8 cellular contexts compared by ENCODE assay signal in genomic region chr5:170216262-170216864, GRCh38. TPM values are rescaled to one million over a fixed set of nuclear protein-coding genes. Genes with fewer than 3 reads are reported as not detected.
DNase-seq lines count a peak whose midpoint lies in the region; ATAC-seq and TF ChIP-seq lines count a peak whose summit lies in the region.

No MANE protein-coding gene starts in this region.

- H3K4me3 Mint-ChIP-seq in activated CD4-positive, alpha-beta memory T cell treated with anti-CD3 and anti-CD28 coated beads for 36 hours = no peak overlapping the region

- TF ChIP-seq EP300 in stomach (IDR thresholded peaks at IDR 0.05) = no peak

- H3K4me1 ChIP-seq in stomach = no peaks in the 10 kb centered on the region

- POLR2A ChIA-PET in activated CD4-positive, alpha-beta memory T cell treated with anti-CD3 and anti-CD28 coated beads for 36 hours (lab: Charles Lee) = no interaction called here

- no peaks in the 10 kb centered on the region for H3K9me3 ChIP-seq in stomach

- H3K27ac Mint-ChIP-seq in activated CD4-positive, alpha-beta memory T cell treated with anti-CD3 and anti-CD28 coated beads for 36 hours = no peak overlapping the region

- no peaks in the 10 kb centered on the region for H3K4me1 Mint-ChIP-seq in activated CD4-positive, alpha-beta memory T cell treated with anti-CD3 and anti-CD28 coated beads for 36 hours (ENCODE audit: low read depth)

- ATAC-seq in GM18498 (IDR thresholded peaks at IDR 0.05; ENCODE audit: unreplicated experiment) = no peak
- ATAC-seq in GM21526 (IDR thresholded peaks at IDR 0.05; ENCODE audit: low FRiP score, unreplicated experiment) = no peak

- peaks cover 2% of the 10 kb centered on the region for H3K27me3 Mint-ChIP-seq in activated CD4-positive, alpha-beta memory T cell treated with anti-CD3 and anti-CD28 coated beads for 36 hours

- peak; percentile 51 for TF ChIP-seq CTCF in fibroblast of the aortic adventitia (IDR thresholded peaks at IDR 0.05; ENCODE audit: insufficient read depth, low read length)
- TF ChIP-seq CTCF in stomach (IDR thresholded peaks at IDR 0.05) = peak in 4 of 7 experiments; percentile 8 to 29 (median 22)

- H3K4me3 ChIP-seq in fibroblast of the aortic adventitia (ENCODE audit: low read depth, low read length) = no peak overlapping the region
- H3K4me3 ChIP-seq in stomach = no peak overlapping the region

- no peaks in the 10 kb centered on the region for H3K9me3 Mint-ChIP-seq in activated CD4-positive, alpha-beta memory T cell treated with anti-CD3 and anti-CD28 coated beads for 36 hours

- CTCF ChIA-PET in activated CD4-positive, alpha-beta memory T cell treated with anti-CD3 and anti-CD28 coated beads for 36 hours (lab: Charles Lee) = interaction anchor here (1.0 to 2.5 kb wide), 7 partner anchors 32 to 219 kb away, joined by 3 to 11 read pairs (median 4); no protein-coding TSS in a partner anchor

- no peak for TF ChIP-seq POLR2A in stomach (IDR thresholded peaks at IDR 0.05)

- DNase-seq in COLO829 (ENCODE audit: low spot score) (peak; percentile 60), Kasumi-1 (lab: John Stamatoyannopoulos, UW) (peak; percentile 82 to 86), SHP77 (lab: John Stamatoyannopoulos, UW) (peak; percentile 0 to 26), fibroblast of the aortic adventitia (ENCODE audit: low read depth) (peak; percentile 64), stomach (no peak)
- no peak for DNase-seq in activated CD4-positive, alpha-beta memory T cell treated with anti-CD3 and anti-CD28 coated beads for 36 hours

- no peaks in the 10 kb centered on the region for H3K36me3 Mint-ChIP-seq in activated CD4-positive, alpha-beta memory T cell treated with anti-CD3 and anti-CD28 coated beads for 36 hours

- no peaks in the 10 kb centered on the region for H3K36me3 ChIP-seq in stomach

- intact Hi-C loops in stomach (cut with DNase I; ENCODE audit: low total_unique reads) = no loop called here
- intact Hi-C loops in activated CD4-positive, alpha-beta memory T cell treated with anti-CD3 and anti-CD28 coated beads for 36 hours (cut with micrococcal nuclease) = no loop called here

- H3K27ac ChIP-seq in stomach = no peak overlapping the region

- no peaks in the 10 kb centered on the region for H3K27me3 ChIP-seq in stomach

RNA-seq across cellular contexts. Expression of gene C5orf58, which starts 16.4 kb away (rescaled TPM):
- total RNA-seq in fibroblast of the aortic adventitia (ENCODE audit: low replicate concordance) (not detected in 2 replicates), stomach (under 1 TPM in 1 of 5 donors, not detected in 4; 0.43 TPM)
- 1 to 10 TPM in 1 of 3 donors, not detected in 2; 4.6 TPM for polyA plus RNA-seq in stomach
- total RNA-seq in activated CD4-positive, alpha-beta memory T cell treated with anti-CD3 and anti-CD28 coated beads for 36 hours = not detected

Comparison
In these comparisons a context has a peak if more than half of its experiments do, and no peak if none do; other contexts are left out.
1. DNase-seq: peak in COLO829 (single experiment), Kasumi-1 (2 of 2), SHP77 (2 of 2) and fibroblast of the aortic adventitia (single experiment); none in stomach (single experiment) and activated CD4-positive, alpha-beta memory T cell treated with anti-CD3 and anti-CD28 coated beads for 36 hours (single experiment).